19 cellular contexts compared by ENCODE assay signal in genomic region chr14:98200621-98201020, GRCh38.
"Had no signal": no experiment of that assay in that cellular context is flagged by ENCODE, and none has a peak within 500 bp of the region (broad histone marks: within the 10 kb centered on the region; RNA-seq: fewer than 3 reads in every experiment).

No MANE protein-coding gene starts in this region.

- H3K4me1 ChIP-seq: gastrocnemius medialis, psoas muscle, testis, upper lobe of left lung had no signal

- FAIRE-seq: TTC549 had no signal

- H3K27ac Mint-ChIP-seq: activated CD4-positive, alpha-beta memory T cell treated with anti-CD3 and anti-CD28 coated beads for 36 hours; dendritic cell treated with granulocyte-macrophage colony-stimulating factor and Interleukin-4, amounts not matched to agents 40 ng/mL and 50 ng/mL, for 4 days; stimulated activated memory B cell treated with anti-CD40 and anti-IgM and Interleukin-4, amounts not matched to agents 10 μg/mL and 1 μg/mL and 100 μg/mL, for 72 hours had no signal

- DNase-seq: activated CD4-positive, alpha-beta memory T cell treated with anti-CD3 and anti-CD28 coated beads for 36 hours; activated T-cell treated with anti-CD3 and anti-CD28 coated beads, Interleukin-2, amount 50 U/mL, for 1 hour; amygdala; effector CD8-positive, alpha-beta T cell; gastrocnemius medialis; head of caudate nucleus; left ventricle myocardium superior; ovary; psoas muscle; stimulated activated CD4-positive, alpha-beta T cell treated with anti-CD3 and anti-CD28 coated beads, Interleukin-4, amount 100 ng/mL, for 24 hours; testis; upper lobe of left lung had no signal

- H3K27ac ChIP-seq: cardiac muscle cell, gastrocnemius medialis, ovary, psoas muscle, testis, upper lobe of left lung had no signal

- H3K9me3 Mint-ChIP-seq: activated CD4-positive, alpha-beta memory T cell treated with anti-CD3 and anti-CD28 coated beads for 36 hours; dendritic cell treated with granulocyte-macrophage colony-stimulating factor and Interleukin-4, amounts not matched to agents 40 ng/mL and 50 ng/mL, for 4 days had no signal

- H3K4me3 ChIP-seq: cardiac muscle cell, gastrocnemius medialis, ovary, psoas muscle, smooth muscle cell, testis, upper lobe of left lung had no signal

- H3K27me3 Mint-ChIP-seq: activated CD4-positive, alpha-beta memory T cell treated with anti-CD3 and anti-CD28 coated beads for 36 hours; stimulated activated memory B cell treated with anti-CD40 and anti-IgM and Interleukin-4, amounts not matched to agents 10 μg/mL and 1 μg/mL and 100 μg/mL, for 72 hours had no signal

- ATAC-seq: esophagus mucosa; gastrocnemius medialis; left ventricle myocardium superior; psoas muscle; sciatic nerve; stimulated activated memory B cell treated with anti-CD40 and anti-IgM and Interleukin-4, amounts not matched to agents 10 μg/mL and 1 μg/mL and 100 μg/mL, for 72 hours had no signal

- H3K36me3 ChIP-seq: cardiac muscle cell, gastrocnemius medialis, ovary, upper lobe of left lung had no signal

- H3K4me1 Mint-ChIP-seq: stimulated activated memory B cell treated with anti-CD40 and anti-IgM and Interleukin-4, amounts not matched to agents 10 μg/mL and 1 μg/mL and 100 μg/mL, for 72 hours had no signal

- H3K36me3 Mint-ChIP-seq: activated CD4-positive, alpha-beta memory T cell treated with anti-CD3 and anti-CD28 coated beads for 36 hours; stimulated activated memory B cell treated with anti-CD40 and anti-IgM and Interleukin-4, amounts not matched to agents 10 μg/mL and 1 μg/mL and 100 μg/mL, for 72 hours had no signal

- H3K27me3 ChIP-seq: cardiac muscle cell, gastrocnemius medialis, ovary, testis, upper lobe of left lung had no signal

- H3K4me3 Mint-ChIP-seq: activated CD4-positive, alpha-beta memory T cell treated with anti-CD3 and anti-CD28 coated beads for 36 hours; dendritic cell treated with granulocyte-macrophage colony-stimulating factor and Interleukin-4, amounts not matched to agents 40 ng/mL and 50 ng/mL, for 4 days; stimulated activated memory B cell treated with anti-CD40 and anti-IgM and Interleukin-4, amounts not matched to agents 10 μg/mL and 1 μg/mL and 100 μg/mL, for 72 hours had no signal

- H3K9me3 ChIP-seq: gastrocnemius medialis, ovary, psoas muscle, testis, upper lobe of left lung had no signal
